In genomic region chr16:29180206-29180600, GRCh38 we compare ENCODE assay signal across 7 cellular contexts.
DNase-seq lines count a peak whose midpoint lies in the region; ATAC-seq, FAIRE-seq and TF ChIP-seq lines count a peak whose summit lies in the region.
"Not testable (repeated sequence)": the region's sequence is repeated elsewhere in the genome, so short reads cannot be mapped to it uniquely, and the experiment has no call there.

No MANE protein-coding gene starts in this region.

- not testable (repeated sequence) for H4K8ac ChIP-seq in IMR-90 (ENCODE audit: low read depth in 2 of 2, low read length in 2 of 2)

- in situ Hi-C loops in IMR-90 (cut with MboI; ENCODE audit: low sequenced_read_pairs), result not testable (repeated sequence)

- not testable (repeated sequence) for H3K9me1 ChIP-seq in IMR-90 (ENCODE audit: insufficient read depth, low read length)

- not testable (repeated sequence) for H3K4me1 ChIP-seq in IMR-90 (ENCODE audit: control insufficient read depth, insufficient read depth, low read length); kidney (ENCODE audit: control insufficient read depth in 1 of 2, insufficient read depth in 1 of 2, low read depth in 1 of 2, low read length in 2 of 2); uterus
- H3K4me1 ChIP-seq in gastroesophageal sphincter (peaks cover 0 to 53% (median 8%) of the 10 kb centered on the region in 3 donors), left ventricle myocardium inferior (peaks cover 83% of the 10 kb centered on the region), ovary (ENCODE audit: insufficient read depth) (peaks cover 24% of the 10 kb centered on the region)

- intact Hi-C loops in IMR-90 (cut with micrococcal nuclease); left ventricle myocardium inferior (cut with micrococcal nuclease); kidney (cut with DNase I); ovary (cut with DNase I); uterus (cut with DNase I; ENCODE audit: low total_unique reads): not testable (repeated sequence)

- H3K9me3 ChIP-seq in IMR-90 (ENCODE audit: control insufficient read depth, insufficient read depth, low read length); gastroesophageal sphincter; left ventricle myocardium inferior (replicated peaks); kidney (ENCODE audit: control insufficient read depth in 1 of 2, low read length in 2 of 2); ovary; uterus: not testable (repeated sequence)

- H2BK15ac ChIP-seq in IMR-90 (ENCODE audit: low read depth, low read length), result not testable (repeated sequence)

- not testable (repeated sequence) for H3K4ac ChIP-seq in IMR-90 (ENCODE audit: low read depth, low read length)

- not testable (repeated sequence) for H3K56ac ChIP-seq in IMR-90 (ENCODE audit: extremely low read depth, insufficient read depth, low read length)

- not testable (repeated sequence) for H3K79me1 ChIP-seq in IMR-90 (ENCODE audit: low read depth in 1 of 2, low read length in 2 of 2)

- TF ChIP-seq POLR2A in IMR-90 (IDR thresholded peaks at IDR 0.05; ENCODE audit: low read depth, low read length); gastroesophageal sphincter (IDR thresholded peaks at IDR 0.05); ovary (IDR thresholded peaks at IDR 0.05); uterus (IDR thresholded peaks at IDR 0.05): not testable (repeated sequence)

- CTCF ChIA-PET in IMR-90 (lab: Yijun Ruan, JAX), result not testable (repeated sequence)

- dilution Hi-C loops in IMR-90 (cut with HindIII; ENCODE audit: low sequenced_read_pairs, unreplicated experiment), result not testable (repeated sequence)

- not testable (repeated sequence) for H3K14ac ChIP-seq in IMR-90 (replicated peaks; ENCODE audit: low read depth, low read length)

- H2AK9ac ChIP-seq in IMR-90 (replicated peaks; ENCODE audit: low read depth, low read length, poor library complexity), result not testable (repeated sequence)

- not testable (repeated sequence) for TF ChIP-seq CTCF in IMR-90 (conservative IDR thresholded peaks at IDR 0.05; ENCODE audit: low read depth, low read length); coronary artery (IDR thresholded peaks at IDR 0.05); gastroesophageal sphincter (IDR thresholded peaks at IDR 0.05); left ventricle myocardium inferior (IDR thresholded peaks at IDR 0.05; ENCODE audit: borderline replicate concordance); kidney (IDR thresholded peaks at IDR 0.05; ENCODE audit: borderline replicate concordance, extremely low read depth, insufficient read depth); ovary (IDR thresholded peaks at IDR 0.05); uterus (IDR thresholded peaks at IDR 0.05)

- peak overlapping the region; percentile 74; the same call in 1 of the 2 replicates for H2BK120ac ChIP-seq in IMR-90 (ENCODE audit: low read depth, low read length)

- not testable (repeated sequence) for H2BK20ac ChIP-seq in IMR-90 (ENCODE audit: low read depth, low read length)

- WGBS in IMR-90 (ENCODE audit: extremely low coverage in 2 of 2, insufficient read length in 1 of 2), 2 experiments, result 100% methylated on average over 3 of the region's 15 CpGs; no CpG with 5 or more reads in 1 of the 2 experiments
- no CpG with 5 or more reads among the region's 15 CpGs for WGBS in gastroesophageal sphincter (ENCODE audit: low coverage in 1 of 2), 2 donors
- WGBS in ovary, 3 donors, result 92 to 96% (median 94%) methylated on average over 15 of the region's 15 CpGs

- not testable (repeated sequence) for DNase-seq in IMR-90; coronary artery (ENCODE audit: low spot score); left ventricle myocardium inferior; uterus
- DNase-seq in kidney, result peak; percentile 67
- DNase-seq in ovary, result peak in 1 of 5 donors; percentile 43

- not testable (repeated sequence) for H2AK5ac ChIP-seq in IMR-90 (ENCODE audit: low read depth, low read length)

- not testable (repeated sequence) for H3K23ac ChIP-seq in IMR-90 (ENCODE audit: low read depth, low read length)

- not testable (repeated sequence) for H2BK5ac ChIP-seq in IMR-90 (ENCODE audit: low read depth, low read length, poor library complexity, severe bottlenecking)

- not testable (repeated sequence) for H3K18ac ChIP-seq in IMR-90 (ENCODE audit: low read depth, low read length)

- H4K20me1 ChIP-seq in IMR-90 (ENCODE audit: insufficient read depth, low read length), result not testable (repeated sequence)

- H4K91ac ChIP-seq in IMR-90 (ENCODE audit: insufficient read depth, low read depth, low read length), result not testable (repeated sequence)

- H4K5ac ChIP-seq in IMR-90 (ENCODE audit: low read depth, low read length), result not testable (repeated sequence)

- not testable (repeated sequence) for TF ChIP-seq EP300 in gastroesophageal sphincter (IDR thresholded peaks at IDR 0.05); ovary (IDR thresholded peaks at IDR 0.05)

- not testable (repeated sequence) for H3K27ac ChIP-seq in IMR-90 (ENCODE audit: insufficient read depth, low read length); kidney (ENCODE audit: low read depth in 2 of 2, low read length in 2 of 2)
- H3K27ac ChIP-seq in coronary artery (peak overlapping the region; percentile 7 to 72), gastroesophageal sphincter (peak overlapping the region in 3 of 4 donors; percentile 71 to 81 (median 73)), left ventricle myocardium inferior (replicated peaks) (peak overlapping the region; percentile 97), ovary (peak overlapping the region; percentile 79 to 96), uterus (peak overlapping the region; percentile 66 to 79)

- not testable (repeated sequence) for H3K4me3 ChIP-seq in IMR-90 (ENCODE audit: insufficient read depth, low read depth, low read length); coronary artery; gastroesophageal sphincter; left ventricle myocardium inferior; kidney (ENCODE audit: low read length in 2 of 2); ovary; uterus

- not testable (repeated sequence) for ATAC-seq in IMR-90 (ENCODE audit: low read depth); gastroesophageal sphincter

- H3K9ac ChIP-seq in IMR-90 (ENCODE audit: low read depth, low read length); kidney (ENCODE audit: low read length in 2 of 2): not testable (repeated sequence)

- BruUV-seq in IMR-90 (replicated peaks; lab: Mats Ljungman, UMichigan), result not testable (repeated sequence)

- not testable (repeated sequence) for H3K27me3 ChIP-seq in IMR-90 (ENCODE audit: control insufficient read depth, insufficient read depth, low read length); gastroesophageal sphincter; left ventricle myocardium inferior (ENCODE audit: low read depth); ovary; uterus

- FAIRE-seq in kidney (lab: Jason Lieb, UNC), result not testable (repeated sequence)

- H2AFZ ChIP-seq in IMR-90 (replicated peaks; ENCODE audit: low read length, poor library complexity), result not testable (repeated sequence)

- POLR2A ChIA-PET in IMR-90 (lab: Charles Lee; ENCODE audit: unreplicated experiment), result not testable (repeated sequence)

- not testable (repeated sequence) for H3K4me2 ChIP-seq in IMR-90 (ENCODE audit: low read depth, low read length)

- not testable (repeated sequence) for TF ChIP-seq RAD21 in IMR-90 (IDR thresholded peaks at IDR 0.05; ENCODE audit: low read length)

- H3K36me3 ChIP-seq in IMR-90 (ENCODE audit: control insufficient read depth, insufficient read depth, low read length); gastroesophageal sphincter; left ventricle myocardium inferior; kidney (ENCODE audit: control insufficient read depth in 1 of 2, insufficient read depth in 2 of 2, low read length in 2 of 2); ovary; uterus: not testable (repeated sequence)
